In the genomic region with DNA sequence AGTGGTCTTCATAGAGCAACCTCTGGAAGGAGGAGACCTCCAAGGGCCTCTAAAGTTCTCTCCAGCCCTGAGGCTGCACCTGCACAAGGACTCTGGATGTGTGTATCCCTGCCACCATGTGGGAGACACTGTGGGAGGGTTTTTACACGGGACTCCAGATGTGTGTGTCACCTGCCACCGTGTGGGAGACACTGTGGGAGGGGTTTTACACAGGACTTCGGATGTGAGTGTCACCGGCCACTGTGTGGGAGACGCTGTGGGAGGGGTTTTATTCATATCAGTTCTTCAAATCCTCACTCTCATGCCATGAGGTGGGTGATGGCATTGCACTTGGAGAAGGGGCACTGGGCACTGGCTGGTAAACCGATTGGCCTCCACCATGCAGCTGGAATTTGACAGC, we compare ENCODE assay signal across 40 cellular contexts.
"Had no signal": no experiment of that assay in that cellular context is flagged by ENCODE, and none has a peak within 500 bp of the region (broad histone marks: within the 10 kb centered on the region; RNA-seq: fewer than 3 reads in every experiment).

No MANE protein-coding gene starts in this region.

- H3K36me3 ChIP-seq: adrenal gland, ascending aorta, brain microvascular endothelial cell, breast epithelium, cardiac muscle cell had no signal

- H3K27ac ChIP-seq: adrenal gland, ascending aorta, body of pancreas, brain microvascular endothelial cell, breast epithelium, cardiac muscle cell had no signal

- H3K9me3 ChIP-seq: adrenal gland, ascending aorta, body of pancreas, breast epithelium had no signal

- H3K36me3 Mint-ChIP-seq: activated naive CD4-positive, alpha-beta T cell treated with anti-CD3 and anti-CD28 coated beads, Interleukin-2, amount 10 ng/mL, durations not matched to agents 7 days and 5 days; activated naive CD4-positive, alpha-beta T cell treated with anti-CD3 and anti-CD28 coated beads, Interleukin-2, amount 50 U/mL, for 24 hours; activated naive CD4-positive, alpha-beta T cell treated with anti-CD3 and anti-CD28 coated beads, Interleukin-2, amount 50 U/mL, for 72 hours; activated naive CD8-positive, alpha-beta T cell; activated naive CD8-positive, alpha-beta T cell treated with anti-CD3 and anti-CD28 coated beads for 36 hours; activated naive CD8-positive, alpha-beta T cell treated with anti-CD3 and anti-CD28 coated beads, Interleukin-2, amount 10 ng/mL, durations not matched to agents 7 days and 5 days; brain had no signal

- H3K9me3 Mint-ChIP-seq: activated naive CD4-positive, alpha-beta T cell treated with anti-CD3 and anti-CD28 coated beads for 36 hours; activated naive CD4-positive, alpha-beta T cell treated with anti-CD3 and anti-CD28 coated beads, Interleukin-2, amount 10 ng/mL, durations not matched to agents 7 days and 5 days; activated naive CD4-positive, alpha-beta T cell treated with anti-CD3 and anti-CD28 coated beads, Interleukin-2, amount 50 U/mL, for 24 hours; activated naive CD8-positive, alpha-beta T cell treated with anti-CD3 and anti-CD28 coated beads for 36 hours; activated naive CD8-positive, alpha-beta T cell treated with anti-CD3 and anti-CD28 coated beads, Interleukin-2, amount 10 ng/mL, durations not matched to agents 7 days and 5 days; activated naive CD8-positive, alpha-beta T cell treated with anti-CD3 and anti-CD28 coated beads, Interleukin-2, amount 50 U/mL, for 24 hours; activated T-cell treated with anti-CD3 and anti-CD28 coated beads, Interleukin-2, amount 50 U/mL, for 24 hours; activated T-cell treated with anti-CD3 and anti-CD28 coated beads, Interleukin-2, amount 50 U/mL, for 4 hours; activated T-cell treated with anti-CD3 and anti-CD28 coated beads, Interleukin-2, amount 50 U/mL, for 72 hours; activated T-helper 1 cell treated with anti-CD3 and anti-CD28 coated beads, Interleukin-12 subunit alpha, Interleukin-12 subunit beta, Interleukin-2, Interleukin-4 antibody, amounts not matched to agents 30 ng/mL and 10 ng/mL and 1 ng/mL, durations not matched to agents 14 hours and 24 hours and 36 hours; activated T-helper 17 cell treated with anti-CD3 and anti-CD28 coated beads, Interleukin-2, amount 50 U/mL, for 72 hours; activated T-helper 2 cell treated with anti-CD3 and anti-CD28 coated beads, Interferon-gamma antibody, Interleukin-2, Interleukin-4, amounts not matched to agents 10 μg/mL and 5 μg/mL and 100 μg/mL, durations not matched to agents 14 hours and 24 hours and 36 hours; brain had no signal

- H3K27me3 Mint-ChIP-seq: activated naive CD4-positive, alpha-beta T cell treated with anti-CD3 and anti-CD28 coated beads, Interleukin-2, amount 10 ng/mL, durations not matched to agents 7 days and 5 days; activated naive CD8-positive, alpha-beta T cell treated with anti-CD3 and anti-CD28 coated beads for 36 hours had no signal

- H3K27me3 ChIP-seq: ascending aorta, body of pancreas, brain microvascular endothelial cell, breast epithelium had no signal

- H3K4me1 Mint-ChIP-seq: activated naive CD4-positive, alpha-beta T cell treated with anti-CD3 and anti-CD28 coated beads, Interleukin-2, amount 10 ng/mL, durations not matched to agents 7 days and 5 days; activated naive CD4-positive, alpha-beta T cell treated with anti-CD3 and anti-CD28 coated beads, Interleukin-2, amount 50 U/mL, for 24 hours; activated naive CD8-positive, alpha-beta T cell treated with anti-CD3 and anti-CD28 coated beads for 36 hours; activated naive CD8-positive, alpha-beta T cell treated with anti-CD3 and anti-CD28 coated beads, Interleukin-2, amount 10 ng/mL, durations not matched to agents 7 days and 5 days; activated naive CD8-positive, alpha-beta T cell treated with anti-CD3 and anti-CD28 coated beads, Interleukin-2, amount 50 U/mL, for 24 hours; activated T-helper 17 cell treated with anti-CD3 and anti-CD28 coated beads, Interleukin-2, amount 50 U/mL, for 72 hours; central memory CD8-positive, alpha-beta T cell had no signal

- FAIRE-seq: astrocyte, bronchial epithelial cell had no signal

- H3K27ac Mint-ChIP-seq: activated naive CD4-positive, alpha-beta T cell treated with anti-CD3 and anti-CD28 coated beads for 36 hours; activated naive CD4-positive, alpha-beta T cell treated with anti-CD3 and anti-CD28 coated beads, Interleukin-2, amount 10 ng/mL, durations not matched to agents 7 days and 5 days; activated naive CD4-positive, alpha-beta T cell treated with anti-CD3 and anti-CD28 coated beads, Interleukin-2, amount 50 U/mL, for 24 hours; activated naive CD4-positive, alpha-beta T cell treated with anti-CD3 and anti-CD28 coated beads, Interleukin-2, amount 50 U/mL, for 72 hours; activated naive CD8-positive, alpha-beta T cell; activated naive CD8-positive, alpha-beta T cell treated with anti-CD3 and anti-CD28 coated beads for 36 hours; activated naive CD8-positive, alpha-beta T cell treated with anti-CD3 and anti-CD28 coated beads, Interleukin-2, amount 10 ng/mL, durations not matched to agents 7 days and 5 days; activated naive CD8-positive, alpha-beta T cell treated with anti-CD3 and anti-CD28 coated beads, Interleukin-2, amount 50 U/mL, for 24 hours; activated T-cell treated with anti-CD3 and anti-CD28 coated beads, Interleukin-2, amount 50 U/mL, for 24 hours; activated T-cell treated with anti-CD3 and anti-CD28 coated beads, Interleukin-2, amount 50 U/mL, for 72 hours; activated T-helper 1 cell treated with anti-CD3 and anti-CD28 coated beads, Interleukin-12 subunit alpha, Interleukin-12 subunit beta, Interleukin-2, Interleukin-4 antibody, amounts not matched to agents 30 ng/mL and 10 ng/mL and 1 ng/mL, durations not matched to agents 14 hours and 24 hours and 36 hours; activated T-helper 17 cell treated with anti-CD3 and anti-CD28 coated beads, Interleukin-2, amount 50 U/mL, for 72 hours; activated T-helper 2 cell treated with anti-CD3 and anti-CD28 coated beads, Interferon-gamma antibody, Interleukin-2, Interleukin-4, amounts not matched to agents 10 μg/mL and 5 μg/mL and 100 μg/mL, durations not matched to agents 14 hours and 24 hours and 36 hours; brain had no signal

- DNase-seq: activated effector memory CD4-positive, alpha-beta T cell treated with anti-CD3 and anti-CD28 coated beads, Interleukin-2, amount 50 U/mL, for 16 hours; activated effector memory CD4-positive, alpha-beta T cell treated with Interleukin-2 at 50 U/mL for 16 hours; activated gamma-delta T cell; activated gamma-delta T cell treated with Interleukin-2 at 50 U/mL for 16 hours; activated naive CD4-positive, alpha-beta T cell; activated naive CD4-positive, alpha-beta T cell treated with anti-CD3 and anti-CD28 coated beads for 36 hours; activated naive CD4-positive, alpha-beta T cell treated with anti-CD3 and anti-CD28 coated beads, Interleukin-2, amount 10 ng/mL, durations not matched to agents 7 days and 5 days; activated naive CD4-positive, alpha-beta T cell treated with anti-CD3 and anti-CD28 coated beads, Interleukin-2, amount 50 U/mL, for 16 hours; activated naive CD4-positive, alpha-beta T cell treated with Interleukin-2 at 50 U/mL for 16 hours; activated naive CD8-positive, alpha-beta T cell treated with anti-CD3 and anti-CD28 coated beads for 36 hours; activated naive CD8-positive, alpha-beta T cell treated with anti-CD3 and anti-CD28 coated beads, Interleukin-2, amount 10 ng/mL, durations not matched to agents 7 days and 5 days; activated naive CD8-positive, alpha-beta T cell treated with anti-CD3 and anti-CD28 coated beads, Interleukin-2, amount 50 U/mL, for 24 hours; activated T-cell treated with anti-CD3 and anti-CD28 coated beads, Interleukin-2, amount 50 U/mL, for 1 hour; activated T-cell treated with anti-CD3 and anti-CD28 coated beads, Interleukin-2, amount 50 U/mL, for 24 hours; activated T-cell treated with anti-CD3 and anti-CD28 coated beads, Interleukin-2, amount 50 U/mL, for 4 hours; activated T-cell treated with anti-CD3 and anti-CD28 coated beads, Interleukin-2, amount 50 U/mL, for 48 hours; activated T-cell treated with anti-CD3 and anti-CD28 coated beads, Interleukin-2, amount 50 U/mL, for 72 hours; adrenal gland; amniotic stem cell; amygdala; anterior cingulate cortex; aorta; body of pancreas; brain microvascular endothelial cell; caudate nucleus; central memory CD4-positive, alpha-beta T cell; cerebellar nuclear complex had no signal

- ATAC-seq: activated naive CD4-positive, alpha-beta T cell treated with anti-CD3 and anti-CD28 coated beads, Interleukin-2, amount 50 U/mL, for 72 hours; activated naive CD8-positive, alpha-beta T cell treated with anti-CD3 and anti-CD28 coated beads, Interleukin-2, amount 50 U/mL, for 24 hours; activated T-cell treated with anti-CD3 and anti-CD28 coated beads, Interleukin-2, amount 50 U/mL, for 4 hours; activated T-cell treated with anti-CD3 and anti-CD28 coated beads, Interleukin-2, amount 50 U/mL, for 72 hours; activated T-helper 17 cell treated with anti-CD3 and anti-CD28 coated beads, Interleukin-2, amount 50 U/mL, for 72 hours; body of pancreas had no signal

- H3K4me1 ChIP-seq: adrenal gland, ascending aorta, body of pancreas, breast epithelium had no signal

- H3K4me3 Mint-ChIP-seq: activated naive CD4-positive, alpha-beta T cell treated with anti-CD3 and anti-CD28 coated beads for 36 hours; activated naive CD4-positive, alpha-beta T cell treated with anti-CD3 and anti-CD28 coated beads, Interleukin-2, amount 10 ng/mL, durations not matched to agents 7 days and 5 days; activated naive CD4-positive, alpha-beta T cell treated with anti-CD3 and anti-CD28 coated beads, Interleukin-2, amount 50 U/mL, for 24 hours; activated naive CD8-positive, alpha-beta T cell; activated naive CD8-positive, alpha-beta T cell treated with anti-CD3 and anti-CD28 coated beads for 36 hours; activated naive CD8-positive, alpha-beta T cell treated with anti-CD3 and anti-CD28 coated beads, Interleukin-2, amount 10 ng/mL, durations not matched to agents 7 days and 5 days; activated naive CD8-positive, alpha-beta T cell treated with anti-CD3 and anti-CD28 coated beads, Interleukin-2, amount 50 U/mL, for 24 hours; activated T-cell treated with anti-CD3 and anti-CD28 coated beads, Interleukin-2, amount 50 U/mL, for 24 hours; activated T-cell treated with anti-CD3 and anti-CD28 coated beads, Interleukin-2, amount 50 U/mL, for 4 hours; activated T-cell treated with anti-CD3 and anti-CD28 coated beads, Interleukin-2, amount 50 U/mL, for 72 hours; activated T-helper 1 cell treated with anti-CD3 and anti-CD28 coated beads, Interleukin-12 subunit alpha, Interleukin-12 subunit beta, Interleukin-2, Interleukin-4 antibody, amounts not matched to agents 30 ng/mL and 10 ng/mL and 1 ng/mL, durations not matched to agents 14 hours and 24 hours and 36 hours; activated T-helper 17 cell treated with anti-CD3 and anti-CD28 coated beads, Interleukin-2, amount 50 U/mL, for 72 hours; brain; central memory CD8-positive, alpha-beta T cell had no signal

- H3K4me3 ChIP-seq: adrenal gland, ascending aorta, body of pancreas, breast epithelium, cardiac muscle cell had no signal
